1 cellular context compared by ENCODE assay signal in the genomic region with DNA sequence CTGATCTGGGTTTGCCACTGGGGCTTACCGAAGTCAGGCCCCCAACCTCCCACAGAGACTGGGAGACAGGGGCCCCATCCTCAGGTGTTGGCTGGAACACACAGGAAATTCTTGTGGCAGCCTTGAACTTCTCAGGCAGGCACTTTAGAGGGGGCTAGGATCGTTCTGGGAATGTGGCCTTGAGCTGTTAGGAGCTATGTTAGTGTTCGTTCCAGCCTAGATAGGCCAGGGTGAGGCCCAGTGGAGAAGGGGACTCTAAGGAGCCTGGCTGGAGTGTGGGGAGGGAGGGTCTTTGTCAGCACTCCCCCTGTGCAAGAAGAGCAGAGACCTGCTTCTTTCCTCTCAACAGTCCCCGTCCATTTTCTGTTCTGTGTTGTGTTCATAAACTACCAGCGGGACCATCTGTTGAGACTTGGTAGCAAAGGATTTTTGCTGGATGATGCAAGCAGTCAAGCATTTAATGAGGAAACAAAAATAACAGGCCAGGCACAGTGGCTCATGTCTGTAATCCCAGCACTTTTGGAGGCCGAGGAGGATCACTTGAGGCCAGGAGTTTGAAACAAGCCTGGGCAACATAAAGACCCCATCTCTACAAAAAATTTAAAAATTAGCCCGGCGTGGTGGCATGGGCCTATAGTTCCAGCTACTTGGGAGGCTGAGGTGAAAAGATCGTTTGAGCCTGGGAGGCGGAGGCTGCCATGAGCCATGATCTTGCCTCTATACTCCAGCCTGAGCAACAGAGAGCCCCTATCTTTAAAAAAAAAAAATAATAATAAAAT.
A peak's percentile ranks its signal among the peaks of the same experiment; 100 is the strongest.
TF ChIP-seq lines count a peak whose summit lies in the region.

No MANE protein-coding gene starts in this region.

TF ChIP-seq in HepG2, 621 proteins besides CTCF, POLR2A, EP300 and RAD21 (continued from another document and continues in another):
- TF ChIP-seq, protein P1, sequence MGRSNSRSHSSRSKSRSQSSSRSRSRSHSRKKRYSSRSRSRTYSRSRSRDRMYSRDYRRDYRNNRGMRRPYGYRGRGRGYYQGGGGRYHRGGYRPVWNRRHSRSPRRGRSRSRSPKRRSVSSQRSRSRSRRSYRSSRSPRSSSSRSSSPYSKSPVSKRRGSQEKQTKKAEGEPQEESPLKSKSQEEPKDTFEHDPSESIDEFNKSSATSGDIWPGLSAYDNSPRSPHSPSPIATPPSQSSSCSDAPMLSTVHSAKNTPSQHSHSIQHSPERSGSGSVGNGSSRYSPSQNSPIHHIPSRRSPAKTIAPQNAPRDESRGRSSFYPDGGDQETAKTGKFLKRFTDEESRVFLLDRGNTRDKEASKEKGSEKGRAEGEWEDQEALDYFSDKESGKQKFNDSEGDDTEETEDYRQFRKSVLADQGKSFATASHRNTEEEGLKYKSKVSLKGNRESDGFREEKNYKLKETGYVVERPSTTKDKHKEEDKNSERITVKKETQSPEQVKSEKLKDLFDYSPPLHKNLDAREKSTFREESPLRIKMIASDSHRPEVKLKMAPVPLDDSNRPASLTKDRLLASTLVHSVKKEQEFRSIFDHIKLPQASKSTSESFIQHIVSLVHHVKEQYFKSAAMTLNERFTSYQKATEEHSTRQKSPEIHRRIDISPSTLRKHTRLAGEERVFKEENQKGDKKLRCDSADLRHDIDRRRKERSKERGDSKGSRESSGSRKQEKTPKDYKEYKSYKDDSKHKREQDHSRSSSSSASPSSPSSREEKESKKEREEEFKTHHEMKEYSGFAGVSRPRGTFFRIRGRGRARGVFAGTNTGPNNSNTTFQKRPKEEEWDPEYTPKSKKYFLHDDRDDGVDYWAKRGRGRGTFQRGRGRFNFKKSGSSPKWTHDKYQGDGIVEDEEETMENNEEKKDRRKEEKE (IDR thresholded peaks at IDR 0.05), result no peak
- TF ChIP-seq ZNF501 (CRISPR knock-in tag; IDR thresholded peaks at IDR 0.05) (peak; percentile 51), ZNF33B (CRISPR knock-in tag; IDR thresholded peaks at IDR 0.05) (no peak), ZNF749 (CRISPR knock-in tag; IDR thresholded peaks at IDR 0.05; ENCODE audit: borderline replicate concordance) (no peak; the same call in 1 of the 2 replicates), SOX13 (IDR thresholded peaks at IDR 0.05) (no peak), SOX13 (CRISPR knock-in tag; conservative IDR thresholded peaks at IDR 0.05 in 1 of 2, IDR thresholded peaks at IDR 0.05 in 1 of 2) (0 out of 4 replicates have a peak, but pooled peaks of 1 of the 2 experiments have one; percentile 30), KDM4B (CRISPR knock-in tag; IDR thresholded peaks at IDR 0.05) (no peak), DMAP1 (CRISPR knock-in tag; IDR thresholded peaks at IDR 0.05) (0 out of 2 replicates have a peak, but pooled peaks have one; percentile 7), ZKSCAN5 (CRISPR knock-in tag; IDR thresholded peaks at IDR 0.05) (no peak), RARA (CRISPR knock-in tag; IDR thresholded peaks at IDR 0.05) (peak; percentile 54; the same call in 1 of the 2 replicates), ZNF292 (CRISPR knock-in tag; IDR thresholded peaks at IDR 0.05; ENCODE audit: borderline replicate concordance, low read depth) (no peak), YEATS2 (CRISPR knock-in tag; IDR thresholded peaks at IDR 0.05; ENCODE audit: borderline replicate concordance) (no peak), ZNF253 (CRISPR knock-in tag; IDR thresholded peaks at IDR 0.05; ENCODE audit: borderline replicate concordance) (0 out of 2 replicates have a peak, but pooled peaks have one; percentile 51), TBL1XR1 (IDR thresholded peaks at IDR 0.05; ENCODE audit: borderline replicate concordance, low read length, partially characterized antibody) (no peak), ZEB1 (IDR thresholded peaks at IDR 0.05; ENCODE audit: insufficient replicate concordance, low read depth) (peak; percentile 55), GATAD2A (CRISPR knock-in tag; IDR thresholded peaks at IDR 0.05) (peak; percentile 72), SALL1 (CRISPR knock-in tag; IDR thresholded peaks at IDR 0.05) (peak; percentile 36; the same call in 1 of the 2 replicates), IRF2 (CRISPR knock-in tag; IDR thresholded peaks at IDR 0.05) (no peak; the same call in 1 of the 2 replicates), ZNF775 (CRISPR knock-in tag; IDR thresholded peaks at IDR 0.05; ENCODE audit: borderline replicate concordance) (no peak), ZNF7 (CRISPR knock-in tag; IDR thresholded peaks at IDR 0.05) (no peak), PITX1 (CRISPR knock-in tag; IDR thresholded peaks at IDR 0.05) (no peak), FOSL1 (CRISPR knock-in tag; IDR thresholded peaks at IDR 0.05; ENCODE audit: borderline replicate concordance) (no peak), ARHGAP35 (CRISPR knock-in tag; IDR thresholded peaks at IDR 0.05; ENCODE audit: borderline replicate concordance) (0 out of 2 replicates have a peak, but pooled peaks have one; percentile 26), ZNF20 (CRISPR knock-in tag; IDR thresholded peaks at IDR 0.05) (no peak), ZNF790 (CRISPR knock-in tag; IDR thresholded peaks at IDR 0.05; ENCODE audit: borderline replicate concordance) (no peak)
- TF ChIP-seq, protein P2, sequence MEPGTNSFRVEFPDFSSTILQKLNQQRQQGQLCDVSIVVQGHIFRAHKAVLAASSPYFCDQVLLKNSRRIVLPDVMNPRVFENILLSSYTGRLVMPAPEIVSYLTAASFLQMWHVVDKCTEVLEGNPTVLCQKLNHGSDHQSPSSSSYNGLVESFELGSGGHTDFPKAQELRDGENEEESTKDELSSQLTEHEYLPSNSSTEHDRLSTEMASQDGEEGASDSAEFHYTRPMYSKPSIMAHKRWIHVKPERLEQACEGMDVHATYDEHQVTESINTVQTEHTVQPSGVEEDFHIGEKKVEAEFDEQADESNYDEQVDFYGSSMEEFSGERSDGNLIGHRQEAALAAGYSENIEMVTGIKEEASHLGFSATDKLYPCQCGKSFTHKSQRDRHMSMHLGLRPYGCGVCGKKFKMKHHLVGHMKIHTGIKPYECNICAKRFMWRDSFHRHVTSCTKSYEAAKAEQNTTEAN (CRISPR knock-in tag; conservative IDR thresholded peaks at IDR 0.05), result no peak
- TF ChIP-seq, protein P3, sequence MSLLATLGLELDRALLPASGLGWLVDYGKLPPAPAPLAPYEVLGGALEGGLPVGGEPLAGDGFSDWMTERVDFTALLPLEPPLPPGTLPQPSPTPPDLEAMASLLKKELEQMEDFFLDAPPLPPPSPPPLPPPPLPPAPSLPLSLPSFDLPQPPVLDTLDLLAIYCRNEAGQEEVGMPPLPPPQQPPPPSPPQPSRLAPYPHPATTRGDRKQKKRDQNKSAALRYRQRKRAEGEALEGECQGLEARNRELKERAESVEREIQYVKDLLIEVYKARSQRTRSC (CRISPR knock-in tag; IDR thresholded peaks at IDR 0.05; ENCODE audit: low read depth), result no peak
- TF ChIP-seq, protein P4, sequence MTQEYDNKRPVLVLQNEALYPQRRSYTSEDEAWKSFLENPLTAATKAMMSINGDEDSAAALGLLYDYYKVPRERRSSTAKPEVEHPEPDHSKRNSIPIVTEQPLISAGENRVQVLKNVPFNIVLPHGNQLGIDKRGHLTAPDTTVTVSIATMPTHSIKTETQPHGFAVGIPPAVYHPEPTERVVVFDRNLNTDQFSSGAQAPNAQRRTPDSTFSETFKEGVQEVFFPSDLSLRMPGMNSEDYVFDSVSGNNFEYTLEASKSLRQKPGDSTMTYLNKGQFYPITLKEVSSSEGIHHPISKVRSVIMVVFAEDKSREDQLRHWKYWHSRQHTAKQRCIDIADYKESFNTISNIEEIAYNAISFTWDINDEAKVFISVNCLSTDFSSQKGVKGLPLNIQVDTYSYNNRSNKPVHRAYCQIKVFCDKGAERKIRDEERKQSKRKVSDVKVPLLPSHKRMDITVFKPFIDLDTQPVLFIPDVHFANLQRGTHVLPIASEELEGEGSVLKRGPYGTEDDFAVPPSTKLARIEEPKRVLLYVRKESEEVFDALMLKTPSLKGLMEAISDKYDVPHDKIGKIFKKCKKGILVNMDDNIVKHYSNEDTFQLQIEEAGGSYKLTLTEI (CRISPR knock-in tag; conservative IDR thresholded peaks at IDR 0.05), result no peak
- TF ChIP-seq, protein P5, sequence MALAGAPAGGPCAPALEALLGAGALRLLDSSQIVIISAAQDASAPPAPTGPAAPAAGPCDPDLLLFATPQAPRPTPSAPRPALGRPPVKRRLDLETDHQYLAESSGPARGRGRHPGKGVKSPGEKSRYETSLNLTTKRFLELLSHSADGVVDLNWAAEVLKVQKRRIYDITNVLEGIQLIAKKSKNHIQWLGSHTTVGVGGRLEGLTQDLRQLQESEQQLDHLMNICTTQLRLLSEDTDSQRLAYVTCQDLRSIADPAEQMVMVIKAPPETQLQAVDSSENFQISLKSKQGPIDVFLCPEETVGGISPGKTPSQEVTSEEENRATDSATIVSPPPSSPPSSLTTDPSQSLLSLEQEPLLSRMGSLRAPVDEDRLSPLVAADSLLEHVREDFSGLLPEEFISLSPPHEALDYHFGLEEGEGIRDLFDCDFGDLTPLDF (CRISPR knock-in tag; IDR thresholded peaks at IDR 0.05), result no peak
- TF ChIP-seq, protein P6, sequence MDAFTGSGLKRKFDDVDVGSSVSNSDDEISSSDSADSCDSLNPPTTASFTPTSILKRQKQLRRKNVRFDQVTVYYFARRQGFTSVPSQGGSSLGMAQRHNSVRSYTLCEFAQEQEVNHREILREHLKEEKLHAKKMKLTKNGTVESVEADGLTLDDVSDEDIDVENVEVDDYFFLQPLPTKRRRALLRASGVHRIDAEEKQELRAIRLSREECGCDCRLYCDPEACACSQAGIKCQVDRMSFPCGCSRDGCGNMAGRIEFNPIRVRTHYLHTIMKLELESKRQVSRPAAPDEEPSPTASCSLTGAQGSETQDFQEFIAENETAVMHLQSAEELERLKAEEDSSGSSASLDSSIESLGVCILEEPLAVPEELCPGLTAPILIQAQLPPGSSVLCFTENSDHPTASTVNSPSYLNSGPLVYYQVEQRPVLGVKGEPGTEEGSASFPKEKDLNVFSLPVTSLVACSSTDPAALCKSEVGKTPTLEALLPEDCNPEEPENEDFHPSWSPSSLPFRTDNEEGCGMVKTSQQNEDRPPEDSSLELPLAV (CRISPR knock-in tag; conservative IDR thresholded peaks at IDR 0.05; ENCODE audit: low read depth), result no peak
- TF ChIP-seq, protein P7, sequence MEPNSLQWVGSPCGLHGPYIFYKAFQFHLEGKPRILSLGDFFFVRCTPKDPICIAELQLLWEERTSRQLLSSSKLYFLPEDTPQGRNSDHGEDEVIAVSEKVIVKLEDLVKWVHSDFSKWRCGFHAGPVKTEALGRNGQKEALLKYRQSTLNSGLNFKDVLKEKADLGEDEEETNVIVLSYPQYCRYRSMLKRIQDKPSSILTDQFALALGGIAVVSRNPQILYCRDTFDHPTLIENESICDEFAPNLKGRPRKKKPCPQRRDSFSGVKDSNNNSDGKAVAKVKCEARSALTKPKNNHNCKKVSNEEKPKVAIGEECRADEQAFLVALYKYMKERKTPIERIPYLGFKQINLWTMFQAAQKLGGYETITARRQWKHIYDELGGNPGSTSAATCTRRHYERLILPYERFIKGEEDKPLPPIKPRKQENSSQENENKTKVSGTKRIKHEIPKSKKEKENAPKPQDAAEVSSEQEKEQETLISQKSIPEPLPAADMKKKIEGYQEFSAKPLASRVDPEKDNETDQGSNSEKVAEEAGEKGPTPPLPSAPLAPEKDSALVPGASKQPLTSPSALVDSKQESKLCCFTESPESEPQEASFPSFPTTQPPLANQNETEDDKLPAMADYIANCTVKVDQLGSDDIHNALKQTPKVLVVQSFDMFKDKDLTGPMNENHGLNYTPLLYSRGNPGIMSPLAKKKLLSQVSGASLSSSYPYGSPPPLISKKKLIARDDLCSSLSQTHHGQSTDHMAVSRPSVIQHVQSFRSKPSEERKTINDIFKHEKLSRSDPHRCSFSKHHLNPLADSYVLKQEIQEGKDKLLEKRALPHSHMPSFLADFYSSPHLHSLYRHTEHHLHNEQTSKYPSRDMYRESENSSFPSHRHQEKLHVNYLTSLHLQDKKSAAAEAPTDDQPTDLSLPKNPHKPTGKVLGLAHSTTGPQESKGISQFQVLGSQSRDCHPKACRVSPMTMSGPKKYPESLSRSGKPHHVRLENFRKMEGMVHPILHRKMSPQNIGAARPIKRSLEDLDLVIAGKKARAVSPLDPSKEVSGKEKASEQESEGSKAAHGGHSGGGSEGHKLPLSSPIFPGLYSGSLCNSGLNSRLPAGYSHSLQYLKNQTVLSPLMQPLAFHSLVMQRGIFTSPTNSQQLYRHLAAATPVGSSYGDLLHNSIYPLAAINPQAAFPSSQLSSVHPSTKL (CRISPR knock-in tag; IDR thresholded peaks at IDR 0.05), result peak; percentile 55; the same call in 1 of the 2 replicates
- TF ChIP-seq, protein P8, sequence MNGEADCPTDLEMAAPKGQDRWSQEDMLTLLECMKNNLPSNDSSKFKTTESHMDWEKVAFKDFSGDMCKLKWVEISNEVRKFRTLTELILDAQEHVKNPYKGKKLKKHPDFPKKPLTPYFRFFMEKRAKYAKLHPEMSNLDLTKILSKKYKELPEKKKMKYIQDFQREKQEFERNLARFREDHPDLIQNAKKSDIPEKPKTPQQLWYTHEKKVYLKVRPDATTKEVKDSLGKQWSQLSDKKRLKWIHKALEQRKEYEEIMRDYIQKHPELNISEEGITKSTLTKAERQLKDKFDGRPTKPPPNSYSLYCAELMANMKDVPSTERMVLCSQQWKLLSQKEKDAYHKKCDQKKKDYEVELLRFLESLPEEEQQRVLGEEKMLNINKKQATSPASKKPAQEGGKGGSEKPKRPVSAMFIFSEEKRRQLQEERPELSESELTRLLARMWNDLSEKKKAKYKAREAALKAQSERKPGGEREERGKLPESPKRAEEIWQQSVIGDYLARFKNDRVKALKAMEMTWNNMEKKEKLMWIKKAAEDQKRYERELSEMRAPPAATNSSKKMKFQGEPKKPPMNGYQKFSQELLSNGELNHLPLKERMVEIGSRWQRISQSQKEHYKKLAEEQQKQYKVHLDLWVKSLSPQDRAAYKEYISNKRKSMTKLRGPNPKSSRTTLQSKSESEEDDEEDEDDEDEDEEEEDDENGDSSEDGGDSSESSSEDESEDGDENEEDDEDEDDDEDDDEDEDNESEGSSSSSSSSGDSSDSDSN (CRISPR knock-in tag; IDR thresholded peaks at IDR 0.05), result peak; percentile 33
- TF ChIP-seq, protein P9, sequence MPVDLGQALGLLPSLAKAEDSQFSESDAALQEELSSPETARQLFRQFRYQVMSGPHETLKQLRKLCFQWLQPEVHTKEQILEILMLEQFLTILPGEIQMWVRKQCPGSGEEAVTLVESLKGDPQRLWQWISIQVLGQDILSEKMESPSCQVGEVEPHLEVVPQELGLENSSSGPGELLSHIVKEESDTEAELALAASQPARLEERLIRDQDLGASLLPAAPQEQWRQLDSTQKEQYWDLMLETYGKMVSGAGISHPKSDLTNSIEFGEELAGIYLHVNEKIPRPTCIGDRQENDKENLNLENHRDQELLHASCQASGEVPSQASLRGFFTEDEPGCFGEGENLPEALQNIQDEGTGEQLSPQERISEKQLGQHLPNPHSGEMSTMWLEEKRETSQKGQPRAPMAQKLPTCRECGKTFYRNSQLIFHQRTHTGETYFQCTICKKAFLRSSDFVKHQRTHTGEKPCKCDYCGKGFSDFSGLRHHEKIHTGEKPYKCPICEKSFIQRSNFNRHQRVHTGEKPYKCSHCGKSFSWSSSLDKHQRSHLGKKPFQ (CRISPR knock-in tag; IDR thresholded peaks at IDR 0.05; ENCODE audit: insufficient replicate concordance), result peak; percentile 15
- TF ChIP-seq, protein P10, sequence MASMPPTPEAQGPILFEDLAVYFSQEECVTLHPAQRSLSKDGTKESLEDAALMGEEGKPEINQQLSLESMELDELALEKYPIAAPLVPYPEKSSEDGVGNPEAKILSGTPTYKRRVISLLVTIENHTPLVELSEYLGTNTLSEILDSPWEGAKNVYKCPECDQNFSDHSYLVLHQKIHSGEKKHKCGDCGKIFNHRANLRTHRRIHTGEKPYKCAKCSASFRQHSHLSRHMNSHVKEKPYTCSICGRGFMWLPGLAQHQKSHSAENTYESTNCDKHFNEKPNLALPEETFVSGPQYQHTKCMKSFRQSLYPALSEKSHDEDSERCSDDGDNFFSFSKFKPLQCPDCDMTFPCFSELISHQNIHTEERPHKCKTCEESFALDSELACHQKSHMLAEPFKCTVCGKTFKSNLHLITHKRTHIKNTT (CRISPR knock-in tag; IDR thresholded peaks at IDR 0.05), result no peak
